Comparison of ENCODE assay signal across 30 cellular contexts in genomic region chr1:67816096-67816493, GRCh38. TPM values are rescaled to one million over a fixed set of nuclear protein-coding genes. Genes with fewer than 3 reads are reported as not detected.
A peak's percentile ranks its signal among the peaks of the same experiment; 100 is the strongest.
DNase-seq lines count a peak whose midpoint lies in the region; ATAC-seq, FAIRE-seq and TF ChIP-seq lines count a peak whose summit lies in the region.
"Had no signal": no experiment of that assay in that cellular context is flagged by ENCODE, and none has a peak within 500 bp of the region (broad histone marks: within the 10 kb centered on the region; RNA-seq: fewer than 3 reads in every experiment).

No MANE protein-coding gene starts in this region.

- TF ChIP-seq CTCF in RWPE1 (conservative IDR thresholded peaks at IDR 0.05; ENCODE audit: low read depth): no peak
- no peak for TF ChIP-seq CTCF in esophagus muscularis mucosa (IDR thresholded peaks at IDR 0.05)
- no peak for TF ChIP-seq CTCF in tibial artery (IDR thresholded peaks at IDR 0.05)
- TF ChIP-seq CTCF in testis (IDR thresholded peaks at IDR 0.05): no peak

- H3K27me3 ChIP-seq in esophagus muscularis mucosa (no peaks in the 10 kb centered on the region), mucosa of rectum (ENCODE audit: control insufficient read depth in 2 of 2, insufficient read depth in 2 of 2, low read length in 2 of 2) (no peaks in the 10 kb centered on the region), tibial artery (no peaks in the 10 kb centered on the region), testis (no peaks in the 10 kb centered on the region)
- H3K27me3 ChIP-seq: cardiac muscle cell, MG63 had no signal

- WGBS in esophagus muscularis mucosa: 89% methylated on average over 7 of the region's 7 CpGs
- WGBS in testis, 2 donors: 96 to 98% methylated on average over 7 of the region's 7 CpGs

- H3K36me3 ChIP-seq in esophagus muscularis mucosa (no peaks in the 10 kb centered on the region), mucosa of rectum (ENCODE audit: control insufficient read depth in 2 of 2, insufficient read depth in 2 of 2, low read length in 2 of 2) (no peaks in the 10 kb centered on the region), tibial artery (no peaks in the 10 kb centered on the region), testis (ENCODE audit: low read depth, missing control alignments) (no peaks in the 10 kb centered on the region)
- H3K36me3 ChIP-seq: cardiac muscle cell, prostate gland had no signal

- H3K4me1 ChIP-seq in esophagus muscularis mucosa: peaks cover 59 to 100% (median 96%) of the 10 kb centered on the region in 4 donors
- H3K4me1 ChIP-seq in mucosa of rectum (ENCODE audit: control insufficient read depth in 2 of 2, insufficient read depth in 2 of 2, low read length in 2 of 2): peaks cover 49 to 55% of the 10 kb centered on the region in 2 donors
- peaks cover 6 to 98% (median 61%) of the 10 kb centered on the region in 4 donors for H3K4me1 ChIP-seq in tibial artery
- H3K4me1 ChIP-seq in testis: peaks cover 23% of the 10 kb centered on the region
- H3K4me1 ChIP-seq: prostate gland had no signal

- H3K9me3 ChIP-seq in esophagus muscularis mucosa: no peaks in the 10 kb centered on the region
- H3K9me3 ChIP-seq in mucosa of rectum (ENCODE audit: control insufficient read depth in 2 of 2, low read length in 2 of 2): no peaks in the 10 kb centered on the region
- no peaks in the 10 kb centered on the region for H3K9me3 ChIP-seq in tibial artery
- no peaks in the 10 kb centered on the region for H3K9me3 ChIP-seq in testis
- H3K9me3 ChIP-seq: MG63, prostate gland had no signal

- TF ChIP-seq POLR2A in esophagus muscularis mucosa (IDR thresholded peaks at IDR 0.05; ENCODE audit: low read depth) (no peak), testis (IDR thresholded peaks at IDR 0.05) (no peak), H54 (IDR thresholded peaks at IDR 0.05; ENCODE audit: low read depth, low read length) (no peak)

- peak overlapping the region; percentile 40 for H3K27ac ChIP-seq in RWPE1
- peak overlapping the region; percentile 66 to 84 (median 75) for H3K27ac ChIP-seq in esophagus muscularis mucosa (replicated peaks in 1 of 4)
- H3K27ac ChIP-seq in mucosa of rectum (ENCODE audit: low read depth in 2 of 2, low read length in 2 of 2): peak overlapping the region; percentile 91 to 96
- peak overlapping the region; percentile 75 to 78 for H3K27ac ChIP-seq in tibial artery
- H3K27ac ChIP-seq in testis: no peak overlapping the region
- H3K27ac ChIP-seq: cardiac muscle cell, PC-9 had no signal

- no peak for DNase-seq in RWPE1 (ENCODE audit: low spot score)
- DNase-seq in esophagus muscularis mucosa (ENCODE audit: extremely low spot score): no peak
- no peak for DNase-seq in tibial artery
- DNase-seq in testis: no peak
- no peak for DNase-seq in H54 (ENCODE audit: insufficient read length, low spot score)
- DNase-seq: activated CD4-positive, alpha-beta memory T cell treated with anti-CD3 and anti-CD28 coated beads for 36 hours; activated CD8-positive, alpha-beta memory T cell treated with anti-CD3 and anti-CD28 coated beads, Interleukin-2, amount 50 U/mL, for 48 hours; CD4-positive, CD25-positive, alpha-beta regulatory T cell; HCEC 1CT; KBM-7; kidney glomerular epithelial cell; MG63; NCI-H1105 treated with DMSO at 0.1 percent for 48 hours; NCI-H1930; NCI-H526; NK-92 treated with Interleukin-12 subunit alpha and Interleukin-12 subunit beta, amount 100 ng/mL, for 24 hours; PC-9; SIG-M5; SW 1271 had no signal

- POLR2A ChIA-PET in RWPE1 (lab: Yijun Ruan, JAX; ENCODE audit: low non-redundant PET): no interaction called here

- CTCF ChIA-PET in RWPE1 (lab: Yijun Ruan, JAX): no interaction called here

- no peak for FAIRE-seq in H54 (lab: Jason Lieb, UNC)
- FAIRE-seq: A204.1, D721Med, endometrium, HTR-8/SVneo, urothelium cell line had no signal

- no peak overlapping the region for H3K4me3 ChIP-seq in esophagus muscularis mucosa
- peak overlapping the region; percentile 36 to 53 for H3K4me3 ChIP-seq in mucosa of rectum (ENCODE audit: low read length in 2 of 2)
- no peak overlapping the region for H3K4me3 ChIP-seq in tibial artery
- no peak overlapping the region for H3K4me3 ChIP-seq in testis
- H3K4me3 ChIP-seq: cardiac muscle cell, MG63, PC-9, prostate gland had no signal

- intact Hi-C loops in esophagus muscularis mucosa (cut with DNase I): no loop called here
- intact Hi-C loops in tibial artery (cut with DNase I; ENCODE audit: low total_unique reads): no loop called here
- intact Hi-C loops in testis (cut with DNase I; ENCODE audit: low total_unique reads): no loop called here

- ATAC-seq in HG03097 (IDR thresholded peaks at IDR 0.05; ENCODE audit: low FRiP score, unreplicated experiment) (no peak), GM18861 (IDR thresholded peaks at IDR 0.05; ENCODE audit: unreplicated experiment) (no peak)
- ATAC-seq: activated T-helper 17 cell treated with anti-CD3 and anti-CD28 coated beads, Interleukin-2, amount 50 U/mL, for 72 hours had no signal

- no peak for TF ChIP-seq EP300 in esophagus muscularis mucosa (IDR thresholded peaks at IDR 0.05)

- H3K9ac ChIP-seq in mucosa of rectum (ENCODE audit: low read depth in 1 of 2, low read length in 2 of 2): peak overlapping the region in 1 of 2 donors; percentile 50

RNA-seq across cellular contexts. Expression of gene GNG12, which starts 17.2 kb away (rescaled TPM):
- total RNA-seq in esophagus muscularis mucosa: 100 to 1,000 TPM; 108 to 118 (median 111) TPM
- total RNA-seq in testis: 10 to 100 TPM; 28.1 to 46.0 TPM
- polyA plus RNA-seq in testis (ENCODE audit: insufficient read depth, low read depth, low replicate concordance): 39.3 TPM
- total RNA-seq: CD4-positive, CD25-positive, alpha-beta regulatory T cell had no signal
- polyA plus RNA-seq: CD4-positive, CD25-positive, alpha-beta regulatory T cell had no signal

Comparison
In these comparisons a context has a peak if more than half of its experiments do, and no peak if none do; other contexts are left out.
1. H3K27ac ChIP-seq: peak in RWPE1 (single experiment), esophagus muscularis mucosa (4 of 4), mucosa of rectum (2 of 2) and tibial artery (2 of 2); none in testis (0 of 2).
2. H3K4me3 ChIP-seq: peak in mucosa of rectum (2 of 2); none in esophagus muscularis mucosa (0 of 4), tibial artery (0 of 2) and testis (0 of 2).